Comparison of ENCODE assay signal across 8 cellular contexts in the genomic region with DNA sequence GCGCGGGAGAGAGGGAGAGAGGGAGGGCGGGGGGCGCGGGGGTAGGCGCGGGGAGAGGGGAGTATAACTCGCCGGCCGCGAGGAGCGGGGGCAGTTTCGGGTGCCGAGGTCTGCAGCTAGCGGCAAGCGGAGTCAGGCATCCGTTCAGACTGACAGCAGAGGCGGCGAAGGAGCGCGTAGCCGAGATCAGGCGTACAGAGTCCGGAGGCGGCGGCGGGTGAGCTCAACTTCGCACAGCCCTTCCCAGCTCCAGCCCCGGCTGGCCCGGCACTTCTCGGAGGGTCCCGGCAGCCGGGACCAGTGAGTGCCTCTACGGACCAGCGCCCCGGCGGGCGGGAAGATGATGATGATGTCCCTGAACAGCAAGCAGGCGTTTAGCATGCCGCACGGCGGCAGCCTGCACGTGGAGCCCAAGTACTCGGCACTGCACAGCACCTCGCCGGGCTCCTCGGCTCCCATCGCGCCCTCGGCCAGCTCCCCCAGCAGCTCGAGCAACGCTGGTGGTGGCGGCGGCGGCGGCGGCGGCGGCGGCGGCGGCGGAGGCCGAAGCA. TPM values are rescaled to one million over a fixed set of nuclear protein-coding genes. Genes with fewer than 3 reads are reported as not detected.
DNase-seq lines count a peak whose midpoint lies in the region; ATAC-seq and TF ChIP-seq lines count a peak whose summit lies in the region.

A gene with protein sequence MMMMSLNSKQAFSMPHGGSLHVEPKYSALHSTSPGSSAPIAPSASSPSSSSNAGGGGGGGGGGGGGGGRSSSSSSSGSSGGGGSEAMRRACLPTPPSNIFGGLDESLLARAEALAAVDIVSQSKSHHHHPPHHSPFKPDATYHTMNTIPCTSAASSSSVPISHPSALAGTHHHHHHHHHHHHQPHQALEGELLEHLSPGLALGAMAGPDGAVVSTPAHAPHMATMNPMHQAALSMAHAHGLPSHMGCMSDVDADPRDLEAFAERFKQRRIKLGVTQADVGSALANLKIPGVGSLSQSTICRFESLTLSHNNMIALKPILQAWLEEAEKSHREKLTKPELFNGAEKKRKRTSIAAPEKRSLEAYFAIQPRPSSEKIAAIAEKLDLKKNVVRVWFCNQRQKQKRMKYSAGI (plus strand): TSS at position 93 of the 551 bp plus-strand sequence. CDS start 248 bp downstream, at position 341.

- TF ChIP-seq POLR2A in prostate gland (IDR thresholded peaks at IDR 0.05) = no peak

- WGBS in prostate gland = 2% methylated on average over 64 of the region's 64 CpGs

- peak within 1 kb of the TSS; percentile 63 for H3K4me3 ChIP-seq in ACC112 (ENCODE audit: low read depth, low read length)
- no peak within 1 kb of the TSS for H3K4me3 ChIP-seq in GM12865 (ENCODE audit: low read depth, low read length)
- H3K4me3 ChIP-seq in adipocyte (ENCODE audit: low read length) = peak within 1 kb of the TSS; percentile 37
- H3K4me3 ChIP-seq in prostate gland = peak within 1 kb of the TSS in 1 of 2 donors; percentile 2

- no peaks in the 10 kb centered on the region for H3K79me2 ChIP-seq in ACC112 (ENCODE audit: control insufficient read depth, insufficient read depth, low read length, unreplicated experiment)

- H3K27ac ChIP-seq in ACC112 (ENCODE audit: low read depth, low read length) (no peak within 1 kb of the TSS), prostate gland (no peak within 1 kb of the TSS)

- no peak for TF ChIP-seq CTCF in GM12865 (IDR thresholded peaks at IDR 0.05; ENCODE audit: insufficient read depth, low read depth, low read length, missing control alignments)
- no peak for TF ChIP-seq CTCF in prostate gland (IDR thresholded peaks at IDR 0.05)

- no peaks in the 10 kb centered on the region for H3K36me3 Mint-ChIP-seq in memory B cell

- no peak within 1 kb of the TSS for H2AFZ ChIP-seq in ACC112 (ENCODE audit: low read length, unreplicated experiment)

- ATAC-seq in memory B cell (ENCODE audit: low read depth) = no peak
- no peak for ATAC-seq in HG03565 (IDR thresholded peaks at IDR 0.05; ENCODE audit: unreplicated experiment)

- no peaks in the 10 kb centered on the region for H3K36me3 ChIP-seq in ACC112 (ENCODE audit: insufficient read depth, low read length)
- no peaks in the 10 kb centered on the region for H3K36me3 ChIP-seq in adipocyte (ENCODE audit: control insufficient read depth, insufficient read depth, low read length, severe bottlenecking)
- no peaks in the 10 kb centered on the region for H3K36me3 ChIP-seq in prostate gland

- H3K9me3 Mint-ChIP-seq in memory B cell = peaks cover 6% of the 10 kb centered on the region

- intact Hi-C loops in prostate gland (cut with DNase I) = no loop called here

- peaks cover 36% of the 10 kb centered on the region for H3K27me3 Mint-ChIP-seq in memory B cell

- peak within 1 kb of the TSS; percentile 55 for H3K4me3 Mint-ChIP-seq in memory B cell

- H3K9me3 ChIP-seq in adipocyte (ENCODE audit: control insufficient read depth, low read length) (peaks cover 19% of the 10 kb centered on the region), prostate gland (no peaks in the 10 kb centered on the region)

- peaks cover 14% of the 10 kb centered on the region for H3K4me1 Mint-ChIP-seq in memory B cell

- H3K4me1 ChIP-seq in ACC112 (ENCODE audit: control insufficient read depth, insufficient read depth, low read length, unreplicated experiment) = peaks cover 4% of the 10 kb centered on the region
- H3K4me1 ChIP-seq in adipocyte (ENCODE audit: control insufficient read depth, insufficient read depth, low read length) = no peaks in the 10 kb centered on the region
- H3K4me1 ChIP-seq in prostate gland (replicated peaks) = peaks cover 11% of the 10 kb centered on the region

- H3K27me3 ChIP-seq in ACC112 (ENCODE audit: insufficient read depth, low read length) = peaks cover 100% of the 10 kb centered on the region
- H3K27me3 ChIP-seq in adipocyte (replicated peaks; ENCODE audit: control insufficient read depth, insufficient read depth, low read length) = peaks cover 65% of the 10 kb centered on the region
- peaks cover 21% of the 10 kb centered on the region for H3K27me3 ChIP-seq in prostate gland (replicated peaks; ENCODE audit: insufficient read depth)

- H3K9ac ChIP-seq in adipocyte (ENCODE audit: low read length) = no peak within 1 kb of the TSS

- H3K27ac Mint-ChIP-seq in memory B cell = no peak within 1 kb of the TSS

- DNase-seq in GM12865 (ENCODE audit: low read depth) (peak; percentile 8), adipocyte (ENCODE audit: low read depth) (peak; percentile 52), memory B cell (ENCODE audit: low spot score in 2 of 2) (no peak), NCI-H187 (lab: John Stamatoyannopoulos, UW) (no peak), putamen (ENCODE audit: low spot score) (no peak), prostate gland (ENCODE audit: low spot score) (no peak)

RNA-seq across cellular contexts. Expression of the gene that starts here (rescaled TPM):
- under 1 TPM in 1 of 2 donors, not detected in 1; 0.51 TPM for total RNA-seq in prostate gland

Comparison
In these comparisons a context has a peak if more than half of its experiments do, and no peak if none do; other contexts are left out.
1. DNase-seq: peak in GM12865 (single experiment) and adipocyte (single experiment); none in memory B cell (0 of 2), NCI-H187 (0 of 2), putamen (single experiment) and prostate gland (single experiment).